Comparison of ENCODE assay signal across 8 cellular contexts in the genomic region with DNA sequence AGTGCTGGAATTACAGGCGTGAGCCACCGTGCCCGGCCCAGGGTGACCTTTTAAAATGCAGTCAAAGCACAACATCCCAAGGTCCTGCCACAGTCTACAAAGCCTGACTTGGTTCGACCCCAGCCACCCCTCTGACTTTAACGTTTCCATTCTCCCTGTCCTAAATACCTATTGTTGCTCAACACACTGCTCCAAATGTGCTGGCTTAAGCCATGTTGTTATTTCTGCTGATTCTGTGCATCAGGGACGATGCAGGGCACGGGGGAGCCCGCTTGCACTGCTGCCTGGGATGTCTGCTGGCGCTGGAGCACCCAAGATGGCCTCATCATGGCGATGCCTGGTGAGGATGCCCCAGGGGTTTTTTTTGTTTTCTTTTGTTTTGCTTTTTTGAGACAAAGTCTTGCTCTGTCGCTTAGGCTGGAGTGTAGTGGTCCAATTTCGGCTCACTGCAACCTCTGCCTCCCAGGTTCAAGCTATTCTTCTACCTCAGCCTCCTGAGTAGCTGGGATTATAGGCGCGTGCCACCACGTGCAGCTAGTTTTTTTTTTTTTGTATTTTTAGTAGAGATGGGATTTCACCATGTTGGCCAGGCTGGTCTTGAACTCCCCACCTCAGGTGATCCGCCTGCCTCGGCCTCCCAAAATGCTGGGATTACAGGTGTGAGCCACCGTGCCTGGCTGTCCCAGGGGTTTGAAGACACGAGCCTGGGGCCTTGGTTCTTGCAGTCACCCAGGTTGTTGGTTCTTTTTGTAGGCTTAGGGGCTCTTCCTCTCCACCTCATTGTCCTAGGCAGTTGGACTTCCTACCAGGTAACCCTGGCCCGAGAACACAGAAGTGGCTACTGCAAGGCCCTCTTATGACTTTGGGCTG.
"Had no signal": no experiment of that assay in that cellular context is flagged by ENCODE, and none has a peak within 500 bp of the region (broad histone marks: within the 10 kb centered on the region; RNA-seq: fewer than 3 reads in every experiment).

No MANE protein-coding gene starts in this region.

- H3K9me3 ChIP-seq: neutrophil had no signal

- ATAC-seq: stimulated activated memory B cell treated with anti-CD40 and anti-IgM and Interleukin-4, amounts not matched to agents 10 μg/mL and 1 μg/mL and 100 μg/mL, for 72 hours had no signal

- DNase-seq: activated CD4-positive, alpha-beta T cell treated with anti-CD3 and anti-CD28 coated beads for 48 hours; activated naive CD4-positive, alpha-beta T cell treated with anti-CD3 and anti-CD28 coated beads, Interleukin-2, amount 10 ng/mL, durations not matched to agents 7 days and 5 days; islet precursor cell; stimulated activated CD4-positive, alpha-beta T cell treated with anti-CD3 and anti-CD28 coated beads, Interleukin-1b, Interleukin-23, amount 100 ng/mL, for 48 hours had no signal

- H3K36me3 ChIP-seq: neutrophil had no signal

- H3K27me3 ChIP-seq: neutrophil had no signal

- H3K27ac Mint-ChIP-seq: activated naive CD4-positive, alpha-beta T cell treated with anti-CD3 and anti-CD28 coated beads, Interleukin-2, amount 10 ng/mL, durations not matched to agents 7 days and 5 days; stimulated activated memory B cell treated with anti-CD40 and anti-IgM and Interleukin-4, amounts not matched to agents 10 μg/mL and 1 μg/mL and 100 μg/mL, for 72 hours; T-helper 1 cell treated with Interleukin-12 subunit alpha and Interleukin-12 subunit beta and Interleukin-4 antibody, amounts not matched to agents 30 μg/mL and 1 μg/mL, for 36 hours had no signal

- H3K4me1 Mint-ChIP-seq: activated naive CD4-positive, alpha-beta T cell treated with anti-CD3 and anti-CD28 coated beads, Interleukin-2, amount 10 ng/mL, durations not matched to agents 7 days and 5 days; stimulated activated memory B cell treated with anti-CD40 and anti-IgM and Interleukin-4, amounts not matched to agents 10 μg/mL and 1 μg/mL and 100 μg/mL, for 72 hours had no signal

- H3K27ac ChIP-seq: neutrophil had no signal

- H3K9me3 Mint-ChIP-seq: activated naive CD4-positive, alpha-beta T cell treated with anti-CD3 and anti-CD28 coated beads, Interleukin-2, amount 10 ng/mL, durations not matched to agents 7 days and 5 days; stimulated activated memory B cell treated with anti-CD40 and anti-IgM and Interleukin-4, amounts not matched to agents 10 μg/mL and 1 μg/mL and 100 μg/mL, for 72 hours; T-helper 1 cell treated with Interleukin-12 subunit alpha and Interleukin-12 subunit beta and Interleukin-4 antibody, amounts not matched to agents 30 μg/mL and 1 μg/mL, for 36 hours had no signal

- H3K36me3 Mint-ChIP-seq: activated naive CD4-positive, alpha-beta T cell treated with anti-CD3 and anti-CD28 coated beads, Interleukin-2, amount 10 ng/mL, durations not matched to agents 7 days and 5 days; stimulated activated memory B cell treated with anti-CD40 and anti-IgM and Interleukin-4, amounts not matched to agents 10 μg/mL and 1 μg/mL and 100 μg/mL, for 72 hours had no signal

- H3K4me3 Mint-ChIP-seq: activated naive CD4-positive, alpha-beta T cell treated with anti-CD3 and anti-CD28 coated beads, Interleukin-2, amount 10 ng/mL, durations not matched to agents 7 days and 5 days; stimulated activated memory B cell treated with anti-CD40 and anti-IgM and Interleukin-4, amounts not matched to agents 10 μg/mL and 1 μg/mL and 100 μg/mL, for 72 hours; T-helper 1 cell treated with Interleukin-12 subunit alpha and Interleukin-12 subunit beta and Interleukin-4 antibody, amounts not matched to agents 30 μg/mL and 1 μg/mL, for 36 hours; WTC11 had no signal
